In the genomic region with DNA sequence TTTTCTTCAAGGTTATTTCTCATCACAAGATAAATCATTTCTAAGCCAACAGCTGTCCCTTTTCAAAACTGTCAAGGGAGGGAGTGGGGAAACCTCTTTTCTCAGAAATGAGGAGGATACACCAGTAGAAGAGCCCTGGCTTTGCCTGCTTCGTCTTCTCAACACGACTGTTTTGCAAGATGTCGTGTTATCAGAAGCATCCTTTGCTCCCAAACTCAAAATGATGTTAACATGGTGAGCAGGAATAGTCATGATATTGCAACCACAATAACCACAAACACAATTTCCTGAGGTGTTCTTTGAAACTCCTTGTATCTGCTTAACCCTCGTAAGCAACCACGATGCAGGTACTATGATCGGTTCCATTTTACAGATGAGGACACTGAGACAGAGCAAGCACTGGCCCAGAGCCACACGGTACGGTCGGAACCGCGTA, we compare ENCODE assay signal across 11 cellular contexts.
A peak's percentile ranks its signal among the peaks of the same experiment; 100 is the strongest.
DNase-seq lines count a peak whose midpoint lies in the region; ATAC-seq and TF ChIP-seq lines count a peak whose summit lies in the region.
"Had no signal": no experiment of that assay in that cellular context is flagged by ENCODE, and none has a peak within 500 bp of the region (broad histone marks: within the 10 kb centered on the region; RNA-seq: fewer than 3 reads in every experiment).

No MANE protein-coding gene starts in this region.

- no peaks in the 10 kb centered on the region for H3K36me3 ChIP-seq in gastrocnemius medialis

- H3K27ac Mint-ChIP-seq in T-helper 2 cell treated with Interferon-gamma antibody and Interleukin-4, amounts not matched to agents 5 μg/mL and 100 μg/mL, for 36 hours: peak overlapping the region; percentile 46

- peaks cover 23% of the 10 kb centered on the region for H3K4me1 Mint-ChIP-seq in T-helper 2 cell treated with Interferon-gamma antibody and Interleukin-4, amounts not matched to agents 5 μg/mL and 100 μg/mL, for 36 hours (ENCODE audit: low read depth)

- no peak overlapping the region for H3K4me3 ChIP-seq in fibroblast of villous mesenchyme (ENCODE audit: low read depth, low read length)
- H3K4me3 ChIP-seq in gastrocnemius medialis: no peak overlapping the region

- ATAC-seq in gastrocnemius medialis (no peak), HG02759 (IDR thresholded peaks at IDR 0.05; ENCODE audit: unreplicated experiment) (no peak)

- H3K27me3 Mint-ChIP-seq in T-helper 2 cell treated with Interferon-gamma antibody and Interleukin-4, amounts not matched to agents 5 μg/mL and 100 μg/mL, for 36 hours (ENCODE audit: low read depth): no peaks in the 10 kb centered on the region

- no peak for TF ChIP-seq POLR2A in gastrocnemius medialis (IDR thresholded peaks at IDR 0.05)

- in situ Hi-C loops in gastrocnemius medialis (cut with MboI; ENCODE audit: low sequenced_read_pairs in 4 of 4): loop anchor here in 1 of 4 donors (25.0 kb wide), 1 partner anchor 112 kb away; the partner anchor contains the start of gene ADCY9

- H3K9me3 ChIP-seq in gastrocnemius medialis: no peaks in the 10 kb centered on the region

- no peaks in the 10 kb centered on the region for H3K27me3 ChIP-seq in gastrocnemius medialis
- H3K27me3 ChIP-seq: dorsolateral prefrontal cortex had no signal

- intact Hi-C loops in gastrocnemius medialis (cut with DNase I; ENCODE audit: low total_unique reads): no loop called here

- peaks cover 12 to 19% of the 10 kb centered on the region in 2 donors for H3K4me1 ChIP-seq in gastrocnemius medialis

- TF ChIP-seq CTCF in fibroblast of villous mesenchyme (IDR thresholded peaks at IDR 0.05; ENCODE audit: insufficient read depth, low read depth, low read length): no peak
- TF ChIP-seq CTCF in gastrocnemius medialis (IDR thresholded peaks at IDR 0.05 in 4 of 5, conservative IDR thresholded peaks at IDR 0.05 in 1 of 5): no peak

- H3K36me3 Mint-ChIP-seq in T-helper 2 cell treated with Interferon-gamma antibody and Interleukin-4, amounts not matched to agents 5 μg/mL and 100 μg/mL, for 36 hours (ENCODE audit: low read depth): no peaks in the 10 kb centered on the region

- peak overlapping the region in 3 of 4 donors; percentile 45 to 74 (median 46) for H3K27ac ChIP-seq in gastrocnemius medialis
- H3K27ac ChIP-seq: 22Rv1 had no signal

- H3K4me3 Mint-ChIP-seq in T-helper 2 cell treated with Interferon-gamma antibody and Interleukin-4, amounts not matched to agents 5 μg/mL and 100 μg/mL, for 36 hours: peak overlapping the region; percentile 66

- DNase-seq in DMS 273 (lab: John Stamatoyannopoulos, UW; ENCODE audit: unreplicated experiment) (peak; percentile 56), DMS 273 treated with DMSO at 0.1 percent for 48 hours (lab: John Stamatoyannopoulos, UW) (no peak), fibroblast of villous mesenchyme (ENCODE audit: low read depth) (peak; percentile 86), gastrocnemius medialis (no peak), SHP77 treated with DMSO at 0.1 percent for 48 hours (lab: John Stamatoyannopoulos, UW) (no peak)
- DNase-seq in T-helper 2 cell treated with Interferon-gamma antibody and Interleukin-4, amounts not matched to agents 5 μg/mL and 100 μg/mL, for 36 hours (ENCODE audit: low spot score): no peak
- DNase-seq in stimulated activated CD8-positive, alpha-beta memory T cell treated with anti-CD3 and anti-CD28 coated beads, Interleukin-4, amount 100 ng/mL, for 48 hours: no peak
- DNase-seq: DND-41 had no signal

- H3K9me3 Mint-ChIP-seq in T-helper 2 cell treated with Interferon-gamma antibody and Interleukin-4, amounts not matched to agents 5 μg/mL and 100 μg/mL, for 36 hours: no peaks in the 10 kb centered on the region

Comparison
In these comparisons a context has a peak if more than half of its experiments do, and no peak if none do; other contexts are left out.
1. DNase-seq: peak in DMS 273 (single experiment) and fibroblast of villous mesenchyme (single experiment); none in DMS 273 treated with DMSO at 0.1 percent for 48 hours (single experiment), T-helper 2 cell treated with Interferon-gamma antibody and Interleukin-4, amounts not matched to agents 5 μg/mL and 100 μg/mL, for 36 hours (single experiment), gastrocnemius medialis (0 of 2), stimulated activated CD8-positive, alpha-beta memory T cell treated with anti-CD3 and anti-CD28 coated beads, Interleukin-4, amount 100 ng/mL, for 48 hours (single experiment) and SHP77 treated with DMSO at 0.1 percent for 48 hours (single experiment).